ENCODE assay signal across 9 cellular contexts in the genomic region with DNA sequence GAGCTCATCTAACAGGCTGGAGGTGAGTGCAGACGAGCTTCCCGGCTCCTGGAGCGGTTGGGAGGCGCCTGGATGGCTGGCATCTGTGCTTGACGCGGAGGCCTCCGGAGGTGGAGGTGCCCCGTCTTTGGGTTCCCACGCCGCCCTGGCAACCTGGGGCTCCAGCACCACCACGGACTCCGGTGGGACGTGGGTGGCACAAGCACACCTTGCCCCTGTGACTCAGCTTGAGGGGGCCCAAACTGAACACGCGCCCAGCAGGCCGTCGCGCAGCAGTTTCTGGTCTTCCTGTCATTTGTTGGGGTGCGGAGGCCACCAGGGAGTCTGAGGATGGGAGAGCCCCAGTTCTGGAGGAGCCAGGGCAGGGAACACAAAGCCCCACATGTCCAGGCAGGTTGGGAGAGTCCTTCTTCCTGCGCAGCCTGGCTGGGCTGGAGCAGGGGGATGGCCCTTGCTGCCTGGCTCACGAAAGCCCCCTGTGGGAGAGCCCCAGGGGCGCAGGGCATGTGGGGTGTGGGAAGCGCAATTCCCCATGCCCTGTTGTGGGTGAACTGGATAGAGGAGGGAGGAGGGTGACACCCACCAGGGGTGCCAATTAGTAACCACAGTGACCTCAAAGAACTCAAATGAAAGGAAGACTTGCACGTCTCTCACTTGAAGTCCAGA.
A peak's percentile ranks its signal among the peaks of the same experiment; 100 is the strongest.
DNase-seq lines count a peak whose midpoint lies in the region; ATAC-seq and TF ChIP-seq lines count a peak whose summit lies in the region.
"Had no signal": no experiment of that assay in that cellular context is flagged by ENCODE, and none has a peak within 500 bp of the region (broad histone marks: within the 10 kb centered on the region; RNA-seq: fewer than 3 reads in every experiment).

No MANE protein-coding gene starts in this region.

- intact Hi-C loops in naive thymus-derived CD4-positive, alpha-beta T cell (cut with micrococcal nuclease) = no loop called here

- ATAC-seq in GM21825 (IDR thresholded peaks at IDR 0.05; ENCODE audit: unreplicated experiment) = peak; percentile 74
- ATAC-seq in naive thymus-derived CD4-positive, alpha-beta T cell = peak; percentile 46
- ATAC-seq in HG03025 (IDR thresholded peaks at IDR 0.05; ENCODE audit: low FRiP score, unreplicated experiment) = no peak
- ATAC-seq in GM21447 (IDR thresholded peaks at IDR 0.05; ENCODE audit: unreplicated experiment) = no peak

- no peaks in the 10 kb centered on the region for H3K4me1 Mint-ChIP-seq in activated naive CD8-positive, alpha-beta T cell treated with anti-CD3 and anti-CD28 coated beads for 36 hours
- peaks cover 0 to 5% (median 0%) of the 10 kb centered on the region in 7 donors for H3K4me1 Mint-ChIP-seq in naive thymus-derived CD4-positive, alpha-beta T cell
- no peaks in the 10 kb centered on the region for H3K4me1 Mint-ChIP-seq in T-helper 2 cell treated with Interferon-gamma antibody and Interleukin-4, amounts not matched to agents 5 μg/mL and 100 μg/mL, for 36 hours (ENCODE audit: low read depth)

- H3K36me3 Mint-ChIP-seq in activated naive CD8-positive, alpha-beta T cell treated with anti-CD3 and anti-CD28 coated beads for 36 hours = no peaks in the 10 kb centered on the region
- H3K36me3 Mint-ChIP-seq in naive thymus-derived CD4-positive, alpha-beta T cell = peaks cover 3 to 31% (median 11%) of the 10 kb centered on the region in 5 donors
- H3K36me3 Mint-ChIP-seq in T-helper 2 cell treated with Interferon-gamma antibody and Interleukin-4, amounts not matched to agents 5 μg/mL and 100 μg/mL, for 36 hours (ENCODE audit: low read depth) = peaks cover 6% of the 10 kb centered on the region

- H3K27me3 ChIP-seq in naive thymus-derived CD4-positive, alpha-beta T cell (ENCODE audit: control insufficient read depth in 2 of 2, insufficient read depth in 2 of 2, low read length in 2 of 2) = no peaks in the 10 kb centered on the region

- DNase-seq in GM10248 (ENCODE audit: extremely low spot score) (no peak), SIG-M5 (lab: John Stamatoyannopoulos, UW) (no peak)
- peak; percentile 25 for DNase-seq in activated naive CD8-positive, alpha-beta T cell treated with anti-CD3 and anti-CD28 coated beads for 36 hours
- no peak for DNase-seq in naive thymus-derived CD4-positive, alpha-beta T cell
- DNase-seq in T-helper 2 cell treated with Interferon-gamma antibody and Interleukin-4, amounts not matched to agents 5 μg/mL and 100 μg/mL, for 36 hours (ENCODE audit: low spot score) = no peak

- peaks cover 26% of the 10 kb centered on the region for H3K9me3 Mint-ChIP-seq in activated naive CD8-positive, alpha-beta T cell treated with anti-CD3 and anti-CD28 coated beads for 36 hours
- peaks cover 11 to 67% (median 28%) of the 10 kb centered on the region in 11 donors for H3K9me3 Mint-ChIP-seq in naive thymus-derived CD4-positive, alpha-beta T cell
- H3K9me3 Mint-ChIP-seq in T-helper 2 cell treated with Interferon-gamma antibody and Interleukin-4, amounts not matched to agents 5 μg/mL and 100 μg/mL, for 36 hours = peaks cover 61% of the 10 kb centered on the region

- no peak overlapping the region for H3K4me3 ChIP-seq in naive thymus-derived CD4-positive, alpha-beta T cell (ENCODE audit: low read length)

- H3K36me3 ChIP-seq in naive thymus-derived CD4-positive, alpha-beta T cell (ENCODE audit: control insufficient read depth in 2 of 3, insufficient read depth in 3 of 3, low read length in 3 of 3) = no peaks in the 10 kb centered on the region

- H3K4me1 ChIP-seq in naive thymus-derived CD4-positive, alpha-beta T cell (ENCODE audit: control insufficient read depth in 2 of 2, insufficient read depth in 2 of 2, low read length in 2 of 2) = no peaks in the 10 kb centered on the region

- H3K4me3 Mint-ChIP-seq in activated naive CD8-positive, alpha-beta T cell treated with anti-CD3 and anti-CD28 coated beads for 36 hours = no peak overlapping the region
- peak overlapping the region in 2 of 10 donors; percentile 54 to 71 for H3K4me3 Mint-ChIP-seq in naive thymus-derived CD4-positive, alpha-beta T cell
- H3K4me3 Mint-ChIP-seq in T-helper 2 cell treated with Interferon-gamma antibody and Interleukin-4, amounts not matched to agents 5 μg/mL and 100 μg/mL, for 36 hours = no peak overlapping the region

- no peak overlapping the region for H3K27ac Mint-ChIP-seq in activated naive CD8-positive, alpha-beta T cell treated with anti-CD3 and anti-CD28 coated beads for 36 hours
- no peak overlapping the region for H3K27ac Mint-ChIP-seq in naive thymus-derived CD4-positive, alpha-beta T cell
- H3K27ac Mint-ChIP-seq in T-helper 2 cell treated with Interferon-gamma antibody and Interleukin-4, amounts not matched to agents 5 μg/mL and 100 μg/mL, for 36 hours = no peak overlapping the region
- H3K27ac Mint-ChIP-seq: type B pancreatic cell had no signal

- TF ChIP-seq CTCF in GM10248 (IDR thresholded peaks at IDR 0.05; ENCODE audit: control extremely low read depth, extremely low read depth, low read depth, missing control alignments) = peak; percentile 15

- peaks cover 10% of the 10 kb centered on the region for H3K27me3 Mint-ChIP-seq in activated naive CD8-positive, alpha-beta T cell treated with anti-CD3 and anti-CD28 coated beads for 36 hours
- H3K27me3 Mint-ChIP-seq in naive thymus-derived CD4-positive, alpha-beta T cell = peaks cover 0 to 11% (median 3%) of the 10 kb centered on the region in 5 donors
- peaks cover 2% of the 10 kb centered on the region for H3K27me3 Mint-ChIP-seq in T-helper 2 cell treated with Interferon-gamma antibody and Interleukin-4, amounts not matched to agents 5 μg/mL and 100 μg/mL, for 36 hours (ENCODE audit: low read depth)
- H3K27me3 Mint-ChIP-seq: type B pancreatic cell had no signal

- no peak overlapping the region for H3K27ac ChIP-seq in naive thymus-derived CD4-positive, alpha-beta T cell (ENCODE audit: low read depth, low read length)

- CTCF ChIA-PET in GM10248 (lab: Yijun Ruan, JAX) = no interaction called here
- CTCF ChIA-PET in naive thymus-derived CD4-positive, alpha-beta T cell (lab: Charles Lee) = no interaction called here

- POLR2A ChIA-PET in GM10248 (lab: Yijun Ruan, JAX) = no interaction called here
- POLR2A ChIA-PET in naive thymus-derived CD4-positive, alpha-beta T cell (lab: Charles Lee) = no interaction called here

- peaks cover 0 to 43% (median 0%) of the 10 kb centered on the region in 3 experiments for H3K9me3 ChIP-seq in naive thymus-derived CD4-positive, alpha-beta T cell (ENCODE audit: control insufficient read depth in 2 of 3, low read length in 3 of 3)

Comparison
In these comparisons a context has a peak if more than half of its experiments do, and no peak if none do; other contexts are left out.
1. ATAC-seq: peak in GM21825 (single experiment) and naive thymus-derived CD4-positive, alpha-beta T cell (single experiment); none in HG03025 (single experiment) and GM21447 (single experiment).